ENCODE assay signal across 19 cellular contexts in genomic region chr12:98296462-98297079, GRCh38.
DNase-seq lines count a peak whose midpoint lies in the region; ATAC-seq, FAIRE-seq and TF ChIP-seq lines count a peak whose summit lies in the region.
"Had no signal": no experiment of that assay in that cellular context is flagged by ENCODE, and none has a peak within 500 bp of the region (broad histone marks: within the 10 kb centered on the region; RNA-seq: fewer than 3 reads in every experiment).

No MANE protein-coding gene starts in this region.

- H3K27ac ChIP-seq in A549 (no peak overlapping the region), H9 (ENCODE audit: insufficient read length, low read depth, low read length) (no peak overlapping the region), GM12878 (ENCODE audit: control insufficient read depth, insufficient read depth) (no peak overlapping the region), liver (ENCODE audit: low read depth in 1 of 2, low read length in 2 of 2) (no peak overlapping the region)
- H3K27ac ChIP-seq: upper lobe of left lung had no signal

- H3K18ac ChIP-seq in H9 (ENCODE audit: insufficient read length, low read depth, low read length) = no peak overlapping the region

- no peak overlapping the region for H3K23ac ChIP-seq in H9 (ENCODE audit: insufficient read length, low read depth, low read length)

- no peaks in the 10 kb centered on the region for H3K27me3 Mint-ChIP-seq in H9 (ENCODE audit: low read depth)
- H3K27me3 Mint-ChIP-seq in activated CD4-positive, alpha-beta memory T cell treated with anti-CD3 and anti-CD28 coated beads, Interleukin-2, amount 10 ng/mL, durations not matched to agents 7 days and 5 days = peaks cover 13% of the 10 kb centered on the region

- DNase-seq in A549 (ENCODE audit: low read depth in 1 of 2, low spot score in 1 of 2) (no peak), H9 (peak; percentile 45), GM12878 (ENCODE audit: low read depth, low spot score) (no peak), NCI-H1436 treated with DMSO at 0.1 percent for 48 hours (lab: John Stamatoyannopoulos, UW) (no peak), GM10248 (ENCODE audit: extremely low spot score) (no peak)
- no peak for DNase-seq in activated CD4-positive, alpha-beta T cell treated with anti-CD3 and anti-CD28 coated beads for 4 hours
- DNase-seq in activated CD4-positive, alpha-beta memory T cell treated with anti-CD3 and anti-CD28 coated beads, Interleukin-2, amount 10 ng/mL, durations not matched to agents 7 days and 5 days = no peak
- DNase-seq: activated CD4-positive, alpha-beta T cell treated with anti-CD3 and anti-CD28 coated beads, Interleukin-2, amount 10 ng/mL, durations not matched to agents 24 days and 14 days; CD4-positive, alpha-beta memory T cell; EL; HFFc6; hippocampal formation; midbrain; stimulated activated naive CD8-positive, alpha-beta T cell treated with anti-CD3 and anti-CD28 coated beads, Interleukin-15, amount 100 ng/mL, for 72 hours; upper lobe of left lung had no signal

- H3K36me3 ChIP-seq in GM12878 (ENCODE audit: control insufficient read depth in 2 of 2, insufficient read depth in 2 of 2, low read length in 1 of 2) (no peaks in the 10 kb centered on the region), liver (ENCODE audit: control insufficient read depth in 4 of 4, insufficient read depth in 3 of 4, low read depth in 1 of 4, low read length in 3 of 4) (no peaks in the 10 kb centered on the region)
- H3K36me3 ChIP-seq: upper lobe of left lung had no signal

- no peaks in the 10 kb centered on the region for H3K23me2 ChIP-seq in H9 (ENCODE audit: insufficient read length, low read depth, low read length, poor library complexity, severe bottlenecking)

- no peak overlapping the region for H3K56ac ChIP-seq in H9 (ENCODE audit: insufficient read length, low read depth, low read length)

- no peak overlapping the region for H2BK120ac ChIP-seq in H9 (ENCODE audit: low read depth, low read length, poor library complexity, severe bottlenecking)

- H3K4me2 ChIP-seq in A549 = no peak overlapping the region
- no peak overlapping the region for H3K4me2 ChIP-seq in H9 (ENCODE audit: insufficient read depth, insufficient read length, low read length)
- no peak overlapping the region for H3K4me2 ChIP-seq in GM12878 (ENCODE audit: control insufficient read depth, insufficient read depth)

- H3K4me3 ChIP-seq in A549 = no peak overlapping the region
- H3K4me3 ChIP-seq in GM12878 = no peak overlapping the region
- H3K4me3 ChIP-seq in liver (ENCODE audit: low read depth in 1 of 3, low read length in 3 of 3) = no peak overlapping the region
- H3K4me3 ChIP-seq: upper lobe of left lung had no signal

- TF ChIP-seq CTCF in A549 (IDR thresholded peaks at IDR 0.05) (no peak), H9 (conservative IDR thresholded peaks at IDR 0.05) (no peak), GM12878 (IDR thresholded peaks at IDR 0.05 in 2 of 3, conservative IDR thresholded peaks at IDR 0.05 in 1 of 3; ENCODE audit: control insufficient read depth in 2 of 3, extremely low read depth in 1 of 3, insufficient read depth in 1 of 3, low read depth in 3 of 3, low read length in 3 of 3) (no peak), liver (IDR thresholded peaks at IDR 0.05; ENCODE audit: low read depth, low read length, missing input control) (no peak), GM10248 (IDR thresholded peaks at IDR 0.05; ENCODE audit: control extremely low read depth, extremely low read depth, low read depth, missing control alignments) (no peak)

- H3K4ac ChIP-seq in H9 (ENCODE audit: low read depth, low read length) = no peak overlapping the region

- BruUV-seq in GM12878 (replicated peaks; lab: Mats Ljungman, UMichigan) = no TSS peak

- CTCF ChIA-PET in A549 (lab: Yijun Ruan, JAX) (no interaction called here), GM12878 (lab: Yijun Ruan, JAX) (interaction anchor here (1.3 to 1.4 kb wide), 2 partner anchors 9 to 16 kb away, joined by 3 to 7 read pairs; no protein-coding TSS in a partner anchor), GM10248 (lab: Yijun Ruan, JAX) (interaction anchor here (1.4 kb wide), 1 partner anchor 10 kb away, joined by 3 read pairs; no protein-coding TSS in a partner anchor)
- CTCF ChIA-PET in activated CD4-positive, alpha-beta memory T cell treated with anti-CD3 and anti-CD28 coated beads, Interleukin-2, amount 10 ng/mL, durations not matched to agents 7 days and 5 days (lab: Charles Lee) = no interaction called here

- SMC1A ChIA-PET in GM12878 (lab: Charles Lee; ENCODE audit: uncharacterized antibody, unreplicated experiment) = interaction anchor here (1.0 to 2.7 kb wide), 4 partner anchors 9 to 18 kb away, joined by 4 to 13 read pairs (median 6); no protein-coding TSS in a partner anchor

- H3K4me1 Mint-ChIP-seq in H9 = peaks cover 16 to 23% of the 10 kb centered on the region in 2 experiments
- H3K4me1 Mint-ChIP-seq in activated CD4-positive, alpha-beta memory T cell treated with anti-CD3 and anti-CD28 coated beads, Interleukin-2, amount 10 ng/mL, durations not matched to agents 7 days and 5 days = no peaks in the 10 kb centered on the region
- H3K4me1 Mint-ChIP-seq: activated CD4-positive, alpha-beta T cell treated with anti-CD3 and anti-CD28 coated beads, Interleukin-2, amount 10 ng/mL, durations not matched to agents 24 days and 14 days; CD4-positive, alpha-beta memory T cell; stimulated activated naive CD8-positive, alpha-beta T cell treated with anti-CD3 and anti-CD28 coated beads, Interleukin-15, amount 100 ng/mL, for 72 hours had no signal

- no peak overlapping the region for H3K4me3 Mint-ChIP-seq in H9
- H3K4me3 Mint-ChIP-seq in activated CD4-positive, alpha-beta memory T cell treated with anti-CD3 and anti-CD28 coated beads, Interleukin-2, amount 10 ng/mL, durations not matched to agents 7 days and 5 days = no peak overlapping the region
- H3K4me3 Mint-ChIP-seq: activated CD4-positive, alpha-beta T cell treated with anti-CD3 and anti-CD28 coated beads, Interleukin-2, amount 10 ng/mL, durations not matched to agents 24 days and 14 days; CD4-positive, alpha-beta memory T cell; HFFc6; stimulated activated naive CD8-positive, alpha-beta T cell treated with anti-CD3 and anti-CD28 coated beads, Interleukin-15, amount 100 ng/mL, for 72 hours had no signal

- no peaks in the 10 kb centered on the region for H3K9me3 ChIP-seq in A549
- H3K9me3 ChIP-seq in H9 (ENCODE audit: control insufficient read depth, low read depth, low read length) = no peaks in the 10 kb centered on the region
- no peaks in the 10 kb centered on the region for H3K9me3 ChIP-seq in GM12878 (replicated peaks; ENCODE audit: control insufficient read depth, insufficient read depth, low read length)
- H3K9me3 ChIP-seq in liver (ENCODE audit: control insufficient read depth in 4 of 4, low read length in 3 of 4) = peaks cover 0 to 3% (median 0%) of the 10 kb centered on the region in 4 donors
- H3K9me3 ChIP-seq: upper lobe of left lung had no signal

- H2BK12ac ChIP-seq in H9 (ENCODE audit: insufficient read length, low read depth, low read length) = no peak overlapping the region

- no peaks in the 10 kb centered on the region for H3K4me1 ChIP-seq in A549
- peaks cover 2% of the 10 kb centered on the region; the same call in 1 of the 2 replicates for H3K4me1 ChIP-seq in H9 (ENCODE audit: insufficient read depth, low read length)
- H3K4me1 ChIP-seq in GM12878 (ENCODE audit: control insufficient read depth, insufficient read depth, low read length) = no peaks in the 10 kb centered on the region
- no peaks in the 10 kb centered on the region for H3K4me1 ChIP-seq in liver (ENCODE audit: control insufficient read depth in 4 of 4, insufficient read depth in 4 of 4, low read length in 3 of 4)

- H3T11ph ChIP-seq in H9 (ENCODE audit: low read length) = no peak overlapping the region

- no peak overlapping the region for H4K8ac ChIP-seq in H9 (replicated peaks; ENCODE audit: insufficient read length, low read depth, low read length)

- H4K5ac ChIP-seq in H9 (ENCODE audit: insufficient read length, low read depth, low read length) = no peak overlapping the region

- no peak for TF ChIP-seq RAD21 in A549 (conservative IDR thresholded peaks at IDR 0.05 in 1 of 2, IDR thresholded peaks at IDR 0.05 in 1 of 2)
- no peak for TF ChIP-seq RAD21 in GM12878 (IDR thresholded peaks at IDR 0.05; ENCODE audit: insufficient read depth, low read depth, low read length)
- no peak for TF ChIP-seq RAD21 in liver (IDR thresholded peaks at IDR 0.05)

- H4K20me1 ChIP-seq in H9 (ENCODE audit: control insufficient read depth, insufficient read depth, insufficient read length) (no peaks in the 10 kb centered on the region), GM12878 (ENCODE audit: control insufficient read depth, insufficient read depth) (no peaks in the 10 kb centered on the region)

- H4K91ac ChIP-seq in H9 (ENCODE audit: insufficient read length, low read depth, low read length) = no peak overlapping the region

- H3K27me3 ChIP-seq in H9 (ENCODE audit: insufficient read depth, low read length) (no peaks in the 10 kb centered on the region), GM12878 (replicated peaks in 1 of 2; ENCODE audit: control insufficient read depth in 2 of 2, insufficient read depth in 2 of 2, low read length in 1 of 2) (peaks cover 0 to 3% of the 10 kb centered on the region in 2 experiments; a peak in 1 of 4 replicates), liver (ENCODE audit: control insufficient read depth in 4 of 4, insufficient read depth in 4 of 4, low read length in 3 of 4) (peaks cover 0 to 1% (median 0%) of the 10 kb centered on the region in 4 donors)
- H3K27me3 ChIP-seq: upper lobe of left lung had no signal

- no peak overlapping the region for H3K27ac Mint-ChIP-seq in H9
- no peak overlapping the region for H3K27ac Mint-ChIP-seq in activated CD4-positive, alpha-beta memory T cell treated with anti-CD3 and anti-CD28 coated beads, Interleukin-2, amount 10 ng/mL, durations not matched to agents 7 days and 5 days
- H3K27ac Mint-ChIP-seq: activated CD4-positive, alpha-beta T cell treated with anti-CD3 and anti-CD28 coated beads, Interleukin-2, amount 10 ng/mL, durations not matched to agents 24 days and 14 days; CD4-positive, alpha-beta memory T cell; HFFc6; stimulated activated naive CD8-positive, alpha-beta T cell treated with anti-CD3 and anti-CD28 coated beads, Interleukin-15, amount 100 ng/mL, for 72 hours had no signal

- no peak overlapping the region for H2BK15ac ChIP-seq in H9 (ENCODE audit: low read depth, low read length)

- no peak for ATAC-seq in A549
- ATAC-seq in GM12878 = peak; percentile 44
- ATAC-seq: stimulated activated naive CD8-positive, alpha-beta T cell treated with anti-CD3 and anti-CD28 coated beads, Interleukin-15, amount 100 ng/mL, for 72 hours had no signal

- TF ChIP-seq POLR2A in A549 (IDR thresholded peaks at IDR 0.05; ENCODE audit: low read length) (no peak), GM12878 (IDR thresholded peaks at IDR 0.05; ENCODE audit: low read depth, low read length) (no peak)

- H2AK5ac ChIP-seq in H9 (ENCODE audit: insufficient read length, low read length) = no peak overlapping the region

- no peak overlapping the region for H2BK5ac ChIP-seq in H9 (ENCODE audit: insufficient read length, low read length)

- POLR2A ChIA-PET in A549 (lab: Yijun Ruan, JAX) (no interaction called here), GM12878 (lab: Charles Lee) (no interaction called here), GM10248 (lab: Yijun Ruan, JAX) (no interaction called here)
- POLR2A ChIA-PET in activated CD4-positive, alpha-beta memory T cell treated with anti-CD3 and anti-CD28 coated beads, Interleukin-2, amount 10 ng/mL, durations not matched to agents 7 days and 5 days (lab: Charles Lee) = no interaction called here

- H3K9me3 Mint-ChIP-seq in H9 = no peaks in the 10 kb centered on the region; a peak in 1 of 5 replicates
- no peaks in the 10 kb centered on the region for H3K9me3 Mint-ChIP-seq in activated CD4-positive, alpha-beta memory T cell treated with anti-CD3 and anti-CD28 coated beads, Interleukin-2, amount 10 ng/mL, durations not matched to agents 7 days and 5 days
- H3K9me3 Mint-ChIP-seq: activated CD4-positive, alpha-beta T cell treated with anti-CD3 and anti-CD28 coated beads, Interleukin-2, amount 10 ng/mL, durations not matched to agents 24 days and 14 days; stimulated activated naive CD8-positive, alpha-beta T cell treated with anti-CD3 and anti-CD28 coated beads, Interleukin-15, amount 100 ng/mL, for 72 hours had no signal

- TF ChIP-seq EP300 in A549 (IDR thresholded peaks at IDR 0.05) = no peak
- TF ChIP-seq EP300 in GM12878 (IDR thresholded peaks at IDR 0.05; ENCODE audit: borderline replicate concordance in 1 of 2, control insufficient read depth in 1 of 2, low read depth in 2 of 2, low read length in 2 of 2) = no peak

- no peak overlapping the region for H3K14ac ChIP-seq in H9 (ENCODE audit: insufficient read depth, low read length)

- H3K9ac ChIP-seq in H9 (ENCODE audit: extremely low read depth, insufficient read length, low read length) = no peak overlapping the region
- no peak overlapping the region for H3K9ac ChIP-seq in GM12878 (ENCODE audit: control insufficient read depth, insufficient read depth, low read length)
- no peak overlapping the region for H3K9ac ChIP-seq in liver (ENCODE audit: low read depth in 1 of 2, low read length in 2 of 2)

- H3K36me3 Mint-ChIP-seq in H9 (ENCODE audit: insufficient read depth in 1 of 3, low read depth in 3 of 3) = no peaks in the 10 kb centered on the region
- no peaks in the 10 kb centered on the region for H3K36me3 Mint-ChIP-seq in activated CD4-positive, alpha-beta memory T cell treated with anti-CD3 and anti-CD28 coated beads, Interleukin-2, amount 10 ng/mL, durations not matched to agents 7 days and 5 days (ENCODE audit: low read depth)
- H3K36me3 Mint-ChIP-seq: CD4-positive, alpha-beta memory T cell had no signal

- H2AFZ ChIP-seq in H9 (ENCODE audit: low read length) (no peak overlapping the region), GM12878 (ENCODE audit: control insufficient read depth, low read depth, low read length) (no peak overlapping the region)

- no peak overlapping the region for H2BK20ac ChIP-seq in H9 (ENCODE audit: low read depth, low read length, poor library complexity, severe bottlenecking)

- H3K79me2 ChIP-seq in H9 (ENCODE audit: insufficient read depth, low read length) = no peaks in the 10 kb centered on the region
- H3K79me2 ChIP-seq in GM12878 (ENCODE audit: control insufficient read depth, insufficient read depth, low read length) = no peaks in the 10 kb centered on the region

- FAIRE-seq in A549 (lab: Jason Lieb, UNC) = no peak
- no peak for FAIRE-seq in GM12878 (lab: Jason Lieb, UNC)
- FAIRE-seq: colon, RCC 7860, TTC549 had no signal

- intact Hi-C loops in GM12878 (cut with micrococcal nuclease; ENCODE audit: unreplicated experiment) = no loop called here

- RAD21 ChIA-PET in GM12878 (lab: Charles Lee; ENCODE audit: unreplicated experiment) = no interaction called here

- in situ Hi-C loops in GM12878 (cut with MboI) = no loop called here

- WGBS in A549 (ENCODE audit: missing lambda C conversion rate) = 3% methylated on average over 6 of the region's 6 CpGs
- whole genome bisulfite sequencing in H9 (ENCODE audit: extremely low coverage, insufficient read length, low lambda C conversion rate) = no CpG with 5 or more reads among the region's 6 CpGs
- 18% methylated on average over 6 of the region's 6 CpGs for WGBS in GM12878 (ENCODE audit: insufficient coverage, insufficient replicate concordance, low lambda C conversion rate, missing lambda C conversion rate)
- WGBS in liver = 46% methylated on average over 6 of the region's 6 CpGs

- H3K79me1 ChIP-seq in H9 (ENCODE audit: insufficient read depth, low read depth, low read length, poor library complexity, severe bottlenecking) = no peaks in the 10 kb centered on the region

Comparison
In these comparisons a context has a peak if more than half of its experiments do, and no peak if none do; other contexts are left out.
1. CTCF ChIA-PET loops: an anchor here in GM12878 (1.3 to 1.4 kb wide) and GM10248 (1.4 kb wide); none called in A549 and activated CD4-positive, alpha-beta memory T cell treated with anti-CD3 and anti-CD28 coated beads, Interleukin-2, amount 10 ng/mL, durations not matched to agents 7 days and 5 days.
2. Of the 24 proteins assayed by ChIP-seq in both GM12878 and A549: peak only in GM12878: none; only in A549: none; in both: REST; in neither: 23.